In the genomic region with DNA sequence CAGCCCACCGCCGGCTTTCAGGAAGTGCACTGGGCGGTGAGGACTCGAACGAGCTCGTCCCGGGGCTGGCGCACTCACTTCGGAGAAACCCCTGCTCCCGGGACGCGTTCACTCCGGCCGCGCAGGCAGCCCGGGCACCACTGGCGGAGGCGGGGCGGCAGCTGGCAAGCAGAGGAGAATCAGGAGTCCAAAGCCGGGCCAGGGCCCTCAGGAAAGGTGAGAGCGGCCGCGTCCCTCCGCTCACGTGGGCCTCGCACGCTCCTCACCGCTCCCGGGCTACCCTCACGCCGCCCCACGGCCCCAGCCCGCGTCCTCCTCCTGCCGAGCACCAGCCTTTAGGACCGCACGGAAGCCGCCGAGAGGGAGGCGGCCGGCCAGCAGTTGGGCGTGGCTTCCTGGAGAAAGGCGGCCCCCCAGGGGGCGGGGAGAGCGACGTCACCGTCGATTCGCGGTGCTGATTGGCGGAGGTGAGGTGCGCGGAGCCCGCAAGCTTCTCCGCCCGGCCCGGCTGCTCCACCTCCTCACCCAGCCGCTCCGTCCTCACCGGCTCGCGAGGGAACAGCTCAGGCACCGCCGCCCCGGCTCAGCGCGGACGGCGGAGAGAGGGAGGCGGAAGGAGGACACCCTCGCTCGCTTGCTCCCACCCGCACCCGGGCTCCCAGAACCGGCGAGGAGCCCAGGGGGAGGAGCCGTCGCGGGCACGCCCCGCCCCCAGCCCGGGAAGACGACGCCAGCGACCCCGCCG, we compare ENCODE assay signal across 1 cellular context.
A peak's percentile ranks its signal among the peaks of the same experiment; 100 is the strongest.
TF ChIP-seq lines count a peak whose summit lies in the region.

A gene (plus strand): TSS at position 516 of the 745 bp plus-strand sequence. CDS start 400 bp downstream, outside the sequence.

TF ChIP-seq in HEK293, 187 proteins besides CTCF, POLR2A, EP300 and RAD21 (continued from another document and continues in another):
- TF ChIP-seq, protein P1, sequence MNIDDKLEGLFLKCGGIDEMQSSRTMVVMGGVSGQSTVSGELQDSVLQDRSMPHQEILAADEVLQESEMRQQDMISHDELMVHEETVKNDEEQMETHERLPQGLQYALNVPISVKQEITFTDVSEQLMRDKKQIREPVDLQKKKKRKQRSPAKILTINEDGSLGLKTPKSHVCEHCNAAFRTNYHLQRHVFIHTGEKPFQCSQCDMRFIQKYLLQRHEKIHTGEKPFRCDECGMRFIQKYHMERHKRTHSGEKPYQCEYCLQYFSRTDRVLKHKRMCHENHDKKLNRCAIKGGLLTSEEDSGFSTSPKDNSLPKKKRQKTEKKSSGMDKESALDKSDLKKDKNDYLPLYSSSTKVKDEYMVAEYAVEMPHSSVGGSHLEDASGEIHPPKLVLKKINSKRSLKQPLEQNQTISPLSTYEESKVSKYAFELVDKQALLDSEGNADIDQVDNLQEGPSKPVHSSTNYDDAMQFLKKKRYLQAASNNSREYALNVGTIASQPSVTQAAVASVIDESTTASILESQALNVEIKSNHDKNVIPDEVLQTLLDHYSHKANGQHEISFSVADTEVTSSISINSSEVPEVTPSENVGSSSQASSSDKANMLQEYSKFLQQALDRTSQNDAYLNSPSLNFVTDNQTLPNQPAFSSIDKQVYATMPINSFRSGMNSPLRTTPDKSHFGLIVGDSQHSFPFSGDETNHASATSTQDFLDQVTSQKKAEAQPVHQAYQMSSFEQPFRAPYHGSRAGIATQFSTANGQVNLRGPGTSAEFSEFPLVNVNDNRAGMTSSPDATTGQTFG (tag by site-specific recombination; IDR thresholded peaks at IDR 0.05; ENCODE audit: borderline replicate concordance), result 0 out of 2 replicates have a peak, but pooled peaks have one; percentile 38
- TF ChIP-seq ZXDB (tag by site-specific recombination; IDR thresholded peaks at IDR 0.05) (peak; percentile 98), TRIM28 (IDR thresholded peaks at IDR 0.05; ENCODE audit: borderline replicate concordance, low read length) (no peak), GLI4 (tag by site-specific recombination; IDR thresholded peaks at IDR 0.05) (0 out of 2 replicates have a peak, but pooled peaks have one; percentile 69), ZFP37 (tag by site-specific recombination; IDR thresholded peaks at IDR 0.05) (peak; percentile 98), ZSCAN30 (tag by site-specific recombination; IDR thresholded peaks at IDR 0.05) (peak; percentile 76; the same call in 1 of the 2 replicates), ZIC2 (tag by site-specific recombination; IDR thresholded peaks at IDR 0.05) (peak; percentile 62), ZNF549 (tag by site-specific recombination; IDR thresholded peaks at IDR 0.05) (no peak), SP3 (tag by site-specific recombination; IDR thresholded peaks at IDR 0.05) (peak; percentile 99), ZNF768 (tag by site-specific recombination; IDR thresholded peaks at IDR 0.05) (no peak), ZNF202 (tag by site-specific recombination; IDR thresholded peaks at IDR 0.05; ENCODE audit: borderline replicate concordance) (no peak), ZNF155 (tag by site-specific recombination; IDR thresholded peaks at IDR 0.05) (no peak), SETDB1 (IDR thresholded peaks at IDR 0.05; ENCODE audit: insufficient read length, low read length) (no peak), ZNF837 (tag by site-specific recombination; IDR thresholded peaks at IDR 0.05) (no peak), KLF10 (tag by site-specific recombination; IDR thresholded peaks at IDR 0.05) (peak; percentile 62), ZNF311 (tag by site-specific recombination; IDR thresholded peaks at IDR 0.05; ENCODE audit: borderline replicate concordance) (no peak), ZNF548 (tag by site-specific recombination; IDR thresholded peaks at IDR 0.05) (no peak), ZNF354C (tag by site-specific recombination; IDR thresholded peaks at IDR 0.05; ENCODE audit: borderline replicate concordance, low read depth) (no peak), ZNF324 (tag by site-specific recombination; IDR thresholded peaks at IDR 0.05) (peak; percentile 75), GLIS1 (tag by site-specific recombination; IDR thresholded peaks at IDR 0.05) (peak; percentile 73), ZSCAN23 (tag by site-specific recombination; IDR thresholded peaks at IDR 0.05) (no peak), ZNF221 (tag by site-specific recombination; IDR thresholded peaks at IDR 0.05; ENCODE audit: borderline replicate concordance) (no peak), ZNF830 (tag by site-specific recombination; IDR thresholded peaks at IDR 0.05; ENCODE audit: low read depth) (no peak), ZNF658 (tag by site-specific recombination; IDR thresholded peaks at IDR 0.05) (no peak), ZNF701 (tag by site-specific recombination; IDR thresholded peaks at IDR 0.05) (no peak), GLI2 (tag by site-specific recombination; IDR thresholded peaks at IDR 0.05; ENCODE audit: borderline replicate concordance, low read depth) (no peak), ZBTB20 (tag by site-specific recombination; IDR thresholded peaks at IDR 0.05) (peak; percentile 99), ZNF561 (tag by site-specific recombination; IDR thresholded peaks at IDR 0.05; ENCODE audit: borderline replicate concordance) (peak; percentile 81), ZBTB17 (tag by site-specific recombination; IDR thresholded peaks at IDR 0.05) (peak; percentile 87), ZNF146 (tag by site-specific recombination; IDR thresholded peaks at IDR 0.05) (no peak), ZNF747 (tag by site-specific recombination; IDR thresholded peaks at IDR 0.05) (no peak), ZNF394 (tag by site-specific recombination; IDR thresholded peaks at IDR 0.05; ENCODE audit: borderline replicate concordance) (peak; percentile 100), ZNF48 (tag by site-specific recombination; IDR thresholded peaks at IDR 0.05) (no peak)
- TF ChIP-seq, protein P2, sequence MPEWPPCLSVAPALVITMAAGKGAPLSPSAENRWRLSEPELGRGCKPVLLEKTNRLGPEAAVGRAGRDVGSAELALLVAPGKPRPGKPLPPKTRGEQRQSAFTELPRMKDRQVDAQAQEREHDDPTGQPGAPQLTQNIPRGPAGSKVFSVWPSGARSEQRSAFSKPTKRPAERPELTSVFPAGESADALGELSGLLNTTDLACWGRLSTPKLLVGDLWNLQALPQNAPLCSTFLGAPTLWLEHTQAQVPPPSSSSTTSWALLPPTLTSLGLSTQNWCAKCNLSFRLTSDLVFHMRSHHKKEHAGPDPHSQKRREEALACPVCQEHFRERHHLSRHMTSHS (tag by site-specific recombination; IDR thresholded peaks at IDR 0.05), result no peak
- TF ChIP-seq, protein P3, sequence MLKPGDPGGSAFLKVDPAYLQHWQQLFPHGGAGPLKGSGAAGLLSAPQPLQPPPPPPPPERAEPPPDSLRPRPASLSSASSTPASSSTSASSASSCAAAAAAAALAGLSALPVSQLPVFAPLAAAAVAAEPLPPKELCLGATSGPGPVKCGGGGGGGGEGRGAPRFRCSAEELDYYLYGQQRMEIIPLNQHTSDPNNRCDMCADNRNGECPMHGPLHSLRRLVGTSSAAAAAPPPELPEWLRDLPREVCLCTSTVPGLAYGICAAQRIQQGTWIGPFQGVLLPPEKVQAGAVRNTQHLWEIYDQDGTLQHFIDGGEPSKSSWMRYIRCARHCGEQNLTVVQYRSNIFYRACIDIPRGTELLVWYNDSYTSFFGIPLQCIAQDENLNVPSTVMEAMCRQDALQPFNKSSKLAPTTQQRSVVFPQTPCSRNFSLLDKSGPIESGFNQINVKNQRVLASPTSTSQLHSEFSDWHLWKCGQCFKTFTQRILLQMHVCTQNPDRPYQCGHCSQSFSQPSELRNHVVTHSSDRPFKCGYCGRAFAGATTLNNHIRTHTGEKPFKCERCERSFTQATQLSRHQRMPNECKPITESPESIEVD (tag by site-specific recombination; IDR thresholded peaks at IDR 0.05), result no peak
- TF ChIP-seq, protein P4, sequence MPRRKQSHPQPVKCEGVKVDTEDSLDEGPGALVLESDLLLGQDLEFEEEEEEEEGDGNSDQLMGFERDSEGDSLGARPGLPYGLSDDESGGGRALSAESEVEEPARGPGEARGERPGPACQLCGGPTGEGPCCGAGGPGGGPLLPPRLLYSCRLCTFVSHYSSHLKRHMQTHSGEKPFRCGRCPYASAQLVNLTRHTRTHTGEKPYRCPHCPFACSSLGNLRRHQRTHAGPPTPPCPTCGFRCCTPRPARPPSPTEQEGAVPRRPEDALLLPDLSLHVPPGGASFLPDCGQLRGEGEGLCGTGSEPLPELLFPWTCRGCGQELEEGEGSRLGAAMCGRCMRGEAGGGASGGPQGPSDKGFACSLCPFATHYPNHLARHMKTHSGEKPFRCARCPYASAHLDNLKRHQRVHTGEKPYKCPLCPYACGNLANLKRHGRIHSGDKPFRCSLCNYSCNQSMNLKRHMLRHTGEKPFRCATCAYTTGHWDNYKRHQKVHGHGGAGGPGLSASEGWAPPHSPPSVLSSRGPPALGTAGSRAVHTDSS (tag by site-specific recombination; IDR thresholded peaks at IDR 0.05), result peak; percentile 23; the same call in 1 of the 2 replicates
- TF ChIP-seq, protein P5, sequence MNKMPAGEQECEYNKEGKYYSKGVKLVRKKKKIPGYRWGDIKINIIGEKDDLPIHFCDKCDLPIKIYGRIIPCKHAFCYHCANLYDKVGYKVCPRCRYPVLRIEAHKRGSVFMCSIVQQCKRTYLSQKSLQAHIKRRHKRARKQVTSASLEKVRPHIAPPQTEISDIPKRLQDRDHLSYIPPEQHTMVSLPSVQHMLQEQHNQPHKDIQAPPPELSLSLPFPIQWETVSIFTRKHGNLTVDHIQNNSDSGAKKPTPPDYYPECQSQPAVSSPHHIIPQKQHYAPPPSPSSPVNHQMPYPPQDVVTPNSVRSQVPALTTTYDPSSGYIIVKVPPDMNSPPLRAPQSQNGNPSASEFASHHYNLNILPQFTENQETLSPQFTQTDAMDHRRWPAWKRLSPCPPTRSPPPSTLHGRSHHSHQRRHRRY (tag by site-specific recombination; IDR thresholded peaks at IDR 0.05), result no peak
- TF ChIP-seq, protein P6, sequence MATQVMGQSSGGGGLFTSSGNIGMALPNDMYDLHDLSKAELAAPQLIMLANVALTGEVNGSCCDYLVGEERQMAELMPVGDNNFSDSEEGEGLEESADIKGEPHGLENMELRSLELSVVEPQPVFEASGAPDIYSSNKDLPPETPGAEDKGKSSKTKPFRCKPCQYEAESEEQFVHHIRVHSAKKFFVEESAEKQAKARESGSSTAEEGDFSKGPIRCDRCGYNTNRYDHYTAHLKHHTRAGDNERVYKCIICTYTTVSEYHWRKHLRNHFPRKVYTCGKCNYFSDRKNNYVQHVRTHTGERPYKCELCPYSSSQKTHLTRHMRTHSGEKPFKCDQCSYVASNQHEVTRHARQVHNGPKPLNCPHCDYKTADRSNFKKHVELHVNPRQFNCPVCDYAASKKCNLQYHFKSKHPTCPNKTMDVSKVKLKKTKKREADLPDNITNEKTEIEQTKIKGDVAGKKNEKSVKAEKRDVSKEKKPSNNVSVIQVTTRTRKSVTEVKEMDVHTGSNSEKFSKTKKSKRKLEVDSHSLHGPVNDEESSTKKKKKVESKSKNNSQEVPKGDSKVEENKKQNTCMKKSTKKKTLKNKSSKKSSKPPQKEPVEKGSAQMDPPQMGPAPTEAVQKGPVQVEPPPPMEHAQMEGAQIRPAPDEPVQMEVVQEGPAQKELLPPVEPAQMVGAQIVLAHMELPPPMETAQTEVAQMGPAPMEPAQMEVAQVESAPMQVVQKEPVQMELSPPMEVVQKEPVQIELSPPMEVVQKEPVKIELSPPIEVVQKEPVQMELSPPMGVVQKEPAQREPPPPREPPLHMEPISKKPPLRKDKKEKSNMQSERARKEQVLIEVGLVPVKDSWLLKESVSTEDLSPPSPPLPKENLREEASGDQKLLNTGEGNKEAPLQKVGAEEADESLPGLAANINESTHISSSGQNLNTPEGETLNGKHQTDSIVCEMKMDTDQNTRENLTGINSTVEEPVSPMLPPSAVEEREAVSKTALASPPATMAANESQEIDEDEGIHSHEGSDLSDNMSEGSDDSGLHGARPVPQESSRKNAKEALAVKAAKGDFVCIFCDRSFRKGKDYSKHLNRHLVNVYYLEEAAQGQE (tag by site-specific recombination; IDR thresholded peaks at IDR 0.05), result no peak
- TF ChIP-seq, protein P7, sequence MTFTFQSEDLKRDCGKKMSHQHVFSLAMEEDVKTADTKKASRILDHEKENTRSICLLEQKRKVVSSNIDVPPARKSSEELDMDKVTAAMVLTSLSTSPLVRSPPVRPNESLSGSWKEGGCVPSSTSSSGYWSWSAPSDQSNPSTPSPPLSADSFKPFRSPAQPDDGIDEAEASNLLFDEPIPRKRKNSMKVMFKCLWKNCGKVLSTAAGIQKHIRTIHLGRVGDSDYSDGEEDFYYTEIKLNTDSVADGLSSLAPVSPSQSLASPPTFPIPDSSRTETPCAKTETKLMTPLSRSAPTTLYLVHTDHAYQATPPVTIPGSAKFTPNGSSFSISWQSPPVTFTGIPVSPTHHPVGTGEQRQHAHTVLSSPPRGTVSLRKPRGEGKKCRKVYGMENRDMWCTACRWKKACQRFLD (tag by site-specific recombination; IDR thresholded peaks at IDR 0.05), result no peak
- TF ChIP-seq, protein P8, sequence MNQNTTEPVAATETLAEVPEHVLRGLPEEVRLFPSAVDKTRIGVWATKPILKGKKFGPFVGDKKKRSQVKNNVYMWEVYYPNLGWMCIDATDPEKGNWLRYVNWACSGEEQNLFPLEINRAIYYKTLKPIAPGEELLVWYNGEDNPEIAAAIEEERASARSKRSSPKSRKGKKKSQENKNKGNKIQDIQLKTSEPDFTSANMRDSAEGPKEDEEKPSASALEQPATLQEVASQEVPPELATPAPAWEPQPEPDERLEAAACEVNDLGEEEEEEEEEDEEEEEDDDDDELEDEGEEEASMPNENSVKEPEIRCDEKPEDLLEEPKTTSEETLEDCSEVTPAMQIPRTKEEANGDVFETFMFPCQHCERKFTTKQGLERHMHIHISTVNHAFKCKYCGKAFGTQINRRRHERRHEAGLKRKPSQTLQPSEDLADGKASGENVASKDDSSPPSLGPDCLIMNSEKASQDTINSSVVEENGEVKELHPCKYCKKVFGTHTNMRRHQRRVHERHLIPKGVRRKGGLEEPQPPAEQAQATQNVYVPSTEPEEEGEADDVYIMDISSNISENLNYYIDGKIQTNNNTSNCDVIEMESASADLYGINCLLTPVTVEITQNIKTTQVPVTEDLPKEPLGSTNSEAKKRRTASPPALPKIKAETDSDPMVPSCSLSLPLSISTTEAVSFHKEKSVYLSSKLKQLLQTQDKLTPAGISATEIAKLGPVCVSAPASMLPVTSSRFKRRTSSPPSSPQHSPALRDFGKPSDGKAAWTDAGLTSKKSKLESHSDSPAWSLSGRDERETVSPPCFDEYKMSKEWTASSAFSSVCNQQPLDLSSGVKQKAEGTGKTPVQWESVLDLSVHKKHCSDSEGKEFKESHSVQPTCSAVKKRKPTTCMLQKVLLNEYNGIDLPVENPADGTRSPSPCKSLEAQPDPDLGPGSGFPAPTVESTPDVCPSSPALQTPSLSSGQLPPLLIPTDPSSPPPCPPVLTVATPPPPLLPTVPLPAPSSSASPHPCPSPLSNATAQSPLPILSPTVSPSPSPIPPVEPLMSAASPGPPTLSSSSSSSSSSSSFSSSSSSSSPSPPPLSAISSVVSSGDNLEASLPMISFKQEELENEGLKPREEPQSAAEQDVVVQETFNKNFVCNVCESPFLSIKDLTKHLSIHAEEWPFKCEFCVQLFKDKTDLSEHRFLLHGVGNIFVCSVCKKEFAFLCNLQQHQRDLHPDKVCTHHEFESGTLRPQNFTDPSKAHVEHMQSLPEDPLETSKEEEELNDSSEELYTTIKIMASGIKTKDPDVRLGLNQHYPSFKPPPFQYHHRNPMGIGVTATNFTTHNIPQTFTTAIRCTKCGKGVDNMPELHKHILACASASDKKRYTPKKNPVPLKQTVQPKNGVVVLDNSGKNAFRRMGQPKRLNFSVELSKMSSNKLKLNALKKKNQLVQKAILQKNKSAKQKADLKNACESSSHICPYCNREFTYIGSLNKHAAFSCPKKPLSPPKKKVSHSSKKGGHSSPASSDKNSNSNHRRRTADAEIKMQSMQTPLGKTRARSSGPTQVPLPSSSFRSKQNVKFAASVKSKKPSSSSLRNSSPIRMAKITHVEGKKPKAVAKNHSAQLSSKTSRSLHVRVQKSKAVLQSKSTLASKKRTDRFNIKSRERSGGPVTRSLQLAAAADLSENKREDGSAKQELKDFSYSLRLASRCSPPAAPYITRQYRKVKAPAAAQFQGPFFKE (tag by site-specific recombination; IDR thresholded peaks at IDR 0.05; ENCODE audit: borderline replicate concordance), result 0 out of 2 replicates have a peak, but pooled peaks have one; percentile 64
